In the genomic region with DNA sequence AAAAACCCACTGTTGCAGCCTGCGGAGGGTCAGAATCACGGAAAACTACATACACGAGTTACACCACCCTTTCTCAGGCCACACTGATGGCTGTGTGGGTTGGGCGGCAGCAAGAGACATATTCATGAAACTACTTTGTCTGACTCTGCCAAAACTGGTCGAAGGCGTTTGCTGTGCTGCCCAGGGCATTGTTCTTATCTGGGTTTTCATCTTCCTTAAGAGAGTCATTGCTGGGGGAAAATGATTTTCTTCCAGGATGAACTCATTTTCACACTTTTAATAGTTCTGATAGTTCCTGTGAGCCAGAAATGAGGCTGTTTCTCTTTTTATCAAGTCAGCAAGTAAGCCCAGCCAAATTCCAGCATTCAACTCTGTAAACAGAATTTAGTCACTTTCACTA, we compare ENCODE assay signal across 22 cellular contexts. TPM values are rescaled to one million over a fixed set of nuclear protein-coding genes. Genes with fewer than 3 reads are reported as not detected.
DNase-seq lines count a peak whose midpoint lies in the region; ATAC-seq, FAIRE-seq and TF ChIP-seq lines count a peak whose summit lies in the region.
"Had no signal": no experiment of that assay in that cellular context is flagged by ENCODE, and none has a peak within 500 bp of the region (broad histone marks: within the 10 kb centered on the region; RNA-seq: fewer than 3 reads in every experiment).

No MANE protein-coding gene starts in this region.

- H3K9ac ChIP-seq in H9 (ENCODE audit: extremely low read depth, insufficient read length, low read length): no peak overlapping the region
- H3K9ac ChIP-seq in astrocyte (ENCODE audit: low read length): no peak overlapping the region
- no peak overlapping the region for H3K9ac ChIP-seq in iPS-20b (ENCODE audit: low read depth, low read length)
- no peak overlapping the region for H3K9ac ChIP-seq in smooth muscle cell (ENCODE audit: low read depth)

- no peak overlapping the region for H3K18ac ChIP-seq in H9 (ENCODE audit: insufficient read length, low read depth, low read length)

- TF ChIP-seq CTCF in H9 (conservative IDR thresholded peaks at IDR 0.05) (no peak), astrocyte (IDR thresholded peaks at IDR 0.05; ENCODE audit: insufficient read depth, low read depth, low read length) (no peak), smooth muscle cell (IDR thresholded peaks at IDR 0.05; ENCODE audit: borderline replicate concordance, insufficient read depth, poor library complexity, severe bottlenecking) (no peak)

- intact Hi-C loops in activated naive CD4-positive, alpha-beta T cell treated with anti-CD3 and anti-CD28 coated beads for 36 hours (cut with micrococcal nuclease): no loop called here

- H3F3A ChIP-seq in smooth muscle cell (ENCODE audit: low read depth): no peaks in the 10 kb centered on the region

- no peak overlapping the region for H2BK12ac ChIP-seq in H9 (ENCODE audit: insufficient read length, low read depth, low read length)

- H3K27ac ChIP-seq in H9 (ENCODE audit: insufficient read length, low read depth, low read length) (no peak overlapping the region), astrocyte (ENCODE audit: low read depth, low read length) (no peak overlapping the region), iPS-20b (ENCODE audit: low read length) (no peak overlapping the region), smooth muscle cell (ENCODE audit: low read depth) (no peak overlapping the region)

- H3K9me3 Mint-ChIP-seq in H9 (no peaks in the 10 kb centered on the region), astrocyte (ENCODE audit: unreplicated experiment) (no peaks in the 10 kb centered on the region)
- no peaks in the 10 kb centered on the region for H3K9me3 Mint-ChIP-seq in activated naive CD4-positive, alpha-beta T cell treated with anti-CD3 and anti-CD28 coated beads for 36 hours
- H3K9me3 Mint-ChIP-seq: IgD-negative memory B cell had no signal

- H4K20me1 ChIP-seq in H9 (ENCODE audit: control insufficient read depth, insufficient read depth, insufficient read length): peaks cover 2% of the 10 kb centered on the region
- no peaks in the 10 kb centered on the region for H4K20me1 ChIP-seq in astrocyte (ENCODE audit: insufficient read depth, low read length)
- no peaks in the 10 kb centered on the region for H4K20me1 ChIP-seq in smooth muscle cell (ENCODE audit: low read depth)

- H3K4me3 Mint-ChIP-seq in H9 (peak overlapping the region; percentile 25 to 70; a peak in 4 of 5 replicates), astrocyte (ENCODE audit: unreplicated experiment) (no peak overlapping the region)
- no peak overlapping the region for H3K4me3 Mint-ChIP-seq in activated naive CD4-positive, alpha-beta T cell treated with anti-CD3 and anti-CD28 coated beads for 36 hours
- H3K4me3 Mint-ChIP-seq: CD4-positive, CD25-positive, alpha-beta regulatory T cell; T-helper 17 cell had no signal

- no peak overlapping the region for H3K4me3 ChIP-seq in astrocyte (ENCODE audit: insufficient read depth, low read depth, low read length)
- H3K4me3 ChIP-seq in iPS-20b (ENCODE audit: low read length): 0 out of 2 replicates have a peak overlapping the region, but pooled peaks have one; percentile 13
- H3K4me3 ChIP-seq in smooth muscle cell: no peak overlapping the region

- no peak overlapping the region for H3K14ac ChIP-seq in H9 (ENCODE audit: insufficient read depth, low read length)

- H3K23ac ChIP-seq in H9 (ENCODE audit: insufficient read length, low read depth, low read length): no peak overlapping the region

- no peak overlapping the region for H3T11ph ChIP-seq in H9 (ENCODE audit: low read length)

- H3K4me1 ChIP-seq in H9 (ENCODE audit: insufficient read depth, low read length) (peaks cover 36% of the 10 kb centered on the region), astrocyte (ENCODE audit: insufficient read depth, low read length) (no peaks in the 10 kb centered on the region), iPS-20b (ENCODE audit: insufficient read depth, low read length) (peaks cover 76% of the 10 kb centered on the region), smooth muscle cell (ENCODE audit: low read depth) (peaks cover 43% of the 10 kb centered on the region)

- no peaks in the 10 kb centered on the region for H3K27me3 ChIP-seq in H9 (ENCODE audit: insufficient read depth, low read length)
- no peaks in the 10 kb centered on the region for H3K27me3 ChIP-seq in astrocyte (ENCODE audit: insufficient read depth, low read length)
- no peaks in the 10 kb centered on the region for H3K27me3 ChIP-seq in iPS-20b (ENCODE audit: insufficient read depth, low read length)
- no peaks in the 10 kb centered on the region for H3K27me3 ChIP-seq in smooth muscle cell (ENCODE audit: low read depth)

- H3K79me1 ChIP-seq in H9 (ENCODE audit: insufficient read depth, low read depth, low read length, poor library complexity, severe bottlenecking): no peaks in the 10 kb centered on the region

- whole genome bisulfite sequencing in H9 (ENCODE audit: extremely low coverage, insufficient read length, low lambda C conversion rate): no CpG with 5 or more reads among the region's 6 CpGs
- WGBS in smooth muscle cell (ENCODE audit: low lambda C conversion rate): 12% methylated on average over 6 of the region's 6 CpGs

- H2BK5ac ChIP-seq in H9 (ENCODE audit: insufficient read length, low read length): no peak overlapping the region

- no peak overlapping the region for H2BK15ac ChIP-seq in H9 (ENCODE audit: low read depth, low read length)

- FAIRE-seq in astrocyte (lab: Jason Lieb, UNC): no peak
- FAIRE-seq: colon, G401.6, GM19239 had no signal

- H3K4me1 Mint-ChIP-seq in H9: peaks cover 91 to 95% of the 10 kb centered on the region in 2 experiments
- H3K4me1 Mint-ChIP-seq in astrocyte (ENCODE audit: low read depth, unreplicated experiment): peaks cover 48% of the 10 kb centered on the region
- no peaks in the 10 kb centered on the region for H3K4me1 Mint-ChIP-seq in activated naive CD4-positive, alpha-beta T cell treated with anti-CD3 and anti-CD28 coated beads for 36 hours (ENCODE audit: low read depth)
- H3K4me1 Mint-ChIP-seq: CD4-positive, CD25-positive, alpha-beta regulatory T cell had no signal

- H3K36me3 Mint-ChIP-seq in H9 (ENCODE audit: insufficient read depth in 1 of 3, low read depth in 3 of 3) (peaks cover 2 to 25% (median 17%) of the 10 kb centered on the region in 3 experiments; a peak in 6 of 7 replicates), astrocyte (ENCODE audit: low read depth, unreplicated experiment) (peaks cover 2% of the 10 kb centered on the region)
- H3K36me3 Mint-ChIP-seq in activated naive CD4-positive, alpha-beta T cell treated with anti-CD3 and anti-CD28 coated beads for 36 hours (ENCODE audit: low read depth): no peaks in the 10 kb centered on the region
- H3K36me3 Mint-ChIP-seq: CD4-positive, CD25-positive, alpha-beta regulatory T cell had no signal

- no peak overlapping the region for H2BK20ac ChIP-seq in H9 (ENCODE audit: low read depth, low read length, poor library complexity, severe bottlenecking)

- H3K27ac Mint-ChIP-seq in H9 (peak overlapping the region; percentile 89 to 98 (median 98); a peak in 5 of 7 replicates), astrocyte (ENCODE audit: unreplicated experiment) (peak overlapping the region; percentile 66)
- no peak overlapping the region for H3K27ac Mint-ChIP-seq in activated naive CD4-positive, alpha-beta T cell treated with anti-CD3 and anti-CD28 coated beads for 36 hours
- H3K27ac Mint-ChIP-seq: CD4-positive, CD25-positive, alpha-beta regulatory T cell; IgD-negative memory B cell; T-helper 17 cell had no signal

- no peak overlapping the region for H4K5ac ChIP-seq in H9 (ENCODE audit: insufficient read length, low read depth, low read length)

- no peak overlapping the region for H4K91ac ChIP-seq in H9 (ENCODE audit: insufficient read length, low read depth, low read length)

- H2BK120ac ChIP-seq in H9 (ENCODE audit: low read depth, low read length, poor library complexity, severe bottlenecking): no peak overlapping the region

- no peak for ATAC-seq in HG02763 (IDR thresholded peaks at IDR 0.05; ENCODE audit: unreplicated experiment)
- ATAC-seq: Panc1, T-helper 17 cell had no signal

- H3K36me3 ChIP-seq in astrocyte (ENCODE audit: insufficient read depth, low read length) (no peaks in the 10 kb centered on the region), iPS-20b (ENCODE audit: insufficient read depth, low read depth, low read length) (peaks cover 20% of the 10 kb centered on the region), smooth muscle cell (ENCODE audit: low read depth) (no peaks in the 10 kb centered on the region)

- DNase-seq in H9 (no peak), astrocyte (ENCODE audit: low read depth) (peak; percentile 17), smooth muscle cell (lab: John Stamatoyannopoulos, UW; ENCODE audit: unreplicated experiment) (no peak), SW480 (ENCODE audit: low spot score) (no peak), NCI-H2029 treated with DMSO at 0.1 percent for 48 hours (lab: John Stamatoyannopoulos, UW) (no peak)
- DNase-seq in activated naive CD4-positive, alpha-beta T cell treated with anti-CD3 and anti-CD28 coated beads for 36 hours: no peak
- DNase-seq: activated CD4-positive, alpha-beta T cell treated with anti-CD3 and anti-CD28 coated beads, Interleukin-2, amount 50 U/mL, for 1 hour; amniotic stem cell; CD4-positive, CD25-positive, alpha-beta regulatory T cell; NCI-H1436; stimulated activated CD4-positive, alpha-beta T cell treated with anti-CD3 and anti-CD28 coated beads, Interleukin-2, amount 100 ng/mL, for 24 hours; stimulated activated CD8-positive, alpha-beta memory T cell treated with anti-CD3 and anti-CD28 coated beads, Interleukin-4, amount 100 ng/mL, for 48 hours; T-helper 17 cell had no signal

- no peak overlapping the region for H3K56ac ChIP-seq in H9 (ENCODE audit: insufficient read length, low read depth, low read length)

- H4K8ac ChIP-seq in H9 (replicated peaks; ENCODE audit: insufficient read length, low read depth, low read length): no peak overlapping the region

- H3K79me2 ChIP-seq in H9 (ENCODE audit: insufficient read depth, low read length): peaks cover 72% of the 10 kb centered on the region
- H3K79me2 ChIP-seq in astrocyte (ENCODE audit: insufficient read depth, low read length): no peaks in the 10 kb centered on the region
- H3K79me2 ChIP-seq in smooth muscle cell (ENCODE audit: low read depth): peaks cover 6% of the 10 kb centered on the region

- H3K4ac ChIP-seq in H9 (ENCODE audit: low read depth, low read length): no peak overlapping the region

- H3K4me2 ChIP-seq in H9 (ENCODE audit: insufficient read depth, insufficient read length, low read length): no peak overlapping the region
- no peak overlapping the region for H3K4me2 ChIP-seq in astrocyte (ENCODE audit: low read length)
- peak overlapping the region; percentile 62 for H3K4me2 ChIP-seq in smooth muscle cell

- H3K9me3 ChIP-seq in H9 (ENCODE audit: control insufficient read depth, low read depth, low read length) (no peaks in the 10 kb centered on the region), astrocyte (ENCODE audit: insufficient read depth, low read depth, low read length) (no peaks in the 10 kb centered on the region), iPS-20b (ENCODE audit: insufficient read depth, low read depth, low read length) (no peaks in the 10 kb centered on the region), smooth muscle cell (replicated peaks; ENCODE audit: low read depth) (no peaks in the 10 kb centered on the region)

- H2AFZ ChIP-seq in H9 (ENCODE audit: low read length): no peak overlapping the region
- no peak overlapping the region for H2AFZ ChIP-seq in astrocyte (ENCODE audit: low read depth, low read length)
- H2AFZ ChIP-seq in smooth muscle cell (ENCODE audit: low read depth): no peak overlapping the region

- CTCF ChIA-PET in activated naive CD4-positive, alpha-beta T cell treated with anti-CD3 and anti-CD28 coated beads for 36 hours (lab: Charles Lee): no interaction called here

- no peaks in the 10 kb centered on the region for H3K23me2 ChIP-seq in H9 (ENCODE audit: insufficient read length, low read depth, low read length, poor library complexity, severe bottlenecking)

- H2AK5ac ChIP-seq in H9 (ENCODE audit: insufficient read length, low read length): no peak overlapping the region

- H3K27me3 Mint-ChIP-seq in H9 (ENCODE audit: low read depth) (no peaks in the 10 kb centered on the region; the same call in 1 of the 2 replicates), astrocyte (ENCODE audit: low read depth, unreplicated experiment) (no peaks in the 10 kb centered on the region)
- no peaks in the 10 kb centered on the region for H3K27me3 Mint-ChIP-seq in activated naive CD4-positive, alpha-beta T cell treated with anti-CD3 and anti-CD28 coated beads for 36 hours (ENCODE audit: low read depth)

RNA-seq across cellular contexts. Expression of a gene that starts 47.6 kb away (rescaled TPM):
- total RNA-seq in H9 (2021) (364 and 376 TPM in 2 replicates), astrocyte (10.9 and 17.2 TPM in 2 replicates), smooth muscle cell (1.1 and 1.3 TPM in 2 replicates)
- polyA plus RNA-seq in smooth muscle cell: 0.19 and 0.47 TPM in 2 replicates
- total RNA-seq in activated naive CD4-positive, alpha-beta T cell treated with anti-CD3 and anti-CD28 coated beads for 36 hours: under 1 TPM; 0.02 to 0.07 TPM
- total RNA-seq: NCI-H460 had no signal
- polyA plus RNA-seq: IgD-negative memory B cell, urinary bladder had no signal

Comparison
In these comparisons a context has a peak if more than half of its experiments do, and no peak if none do; other contexts are left out.
1. H3K4me3 Mint-ChIP-seq: peak in H9 (2 of 2); none in astrocyte (single experiment) and activated naive CD4-positive, alpha-beta T cell treated with anti-CD3 and anti-CD28 coated beads for 36 hours (single experiment).
2. RNA of a gene that starts 47.6 kb away (total RNA-seq): 364 to 376 TPM in H9; 10.9 to 17.2 TPM in astrocyte, 1.1 to 1.3 TPM in smooth muscle cell and 0.02 to 0.07 TPM in activated naive CD4-positive, alpha-beta T cell treated with anti-CD3 and anti-CD28 coated beads for 36 hours; every median in the first group is over 10 times any median in the second.